In the genomic region with DNA sequence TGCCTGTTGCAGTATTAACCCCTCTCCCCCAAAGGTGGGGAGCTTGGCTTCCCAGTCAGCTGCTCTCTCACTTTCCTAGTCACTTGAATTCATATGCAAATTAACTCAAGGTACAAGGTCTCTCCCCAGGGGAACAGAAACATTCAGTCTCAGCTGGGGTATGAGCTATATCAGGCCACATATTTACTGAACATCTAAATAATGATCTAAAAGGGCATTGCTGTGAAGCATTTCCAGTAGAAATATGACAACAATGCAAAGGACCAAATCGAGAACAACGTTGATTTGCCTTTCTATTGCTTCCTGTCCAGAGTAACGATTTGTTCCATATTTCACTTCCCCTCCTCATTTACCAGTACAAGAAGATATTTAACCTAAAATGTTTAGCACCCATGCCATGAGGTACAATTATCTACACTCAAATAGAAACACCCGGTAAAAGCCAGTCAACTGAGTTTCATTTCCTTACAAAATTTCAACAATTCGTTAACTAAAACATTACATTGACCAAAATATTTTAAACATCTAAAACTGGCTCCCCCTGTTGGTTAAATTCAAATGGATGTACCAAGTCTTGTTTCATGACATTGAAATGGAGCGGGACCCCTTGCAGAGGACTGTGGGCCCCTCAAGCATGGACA, we compare ENCODE assay signal across 1 cellular context.
A peak's percentile ranks its signal among the peaks of the same experiment; 100 is the strongest.
TF ChIP-seq lines count a peak whose summit lies in the region.

No MANE protein-coding gene starts in this region.

TF ChIP-seq in GM12878, 131 proteins besides CTCF, POLR2A, EP300 and RAD21 (continued from another document and continues in another):
- TF ChIP-seq, protein P1, sequence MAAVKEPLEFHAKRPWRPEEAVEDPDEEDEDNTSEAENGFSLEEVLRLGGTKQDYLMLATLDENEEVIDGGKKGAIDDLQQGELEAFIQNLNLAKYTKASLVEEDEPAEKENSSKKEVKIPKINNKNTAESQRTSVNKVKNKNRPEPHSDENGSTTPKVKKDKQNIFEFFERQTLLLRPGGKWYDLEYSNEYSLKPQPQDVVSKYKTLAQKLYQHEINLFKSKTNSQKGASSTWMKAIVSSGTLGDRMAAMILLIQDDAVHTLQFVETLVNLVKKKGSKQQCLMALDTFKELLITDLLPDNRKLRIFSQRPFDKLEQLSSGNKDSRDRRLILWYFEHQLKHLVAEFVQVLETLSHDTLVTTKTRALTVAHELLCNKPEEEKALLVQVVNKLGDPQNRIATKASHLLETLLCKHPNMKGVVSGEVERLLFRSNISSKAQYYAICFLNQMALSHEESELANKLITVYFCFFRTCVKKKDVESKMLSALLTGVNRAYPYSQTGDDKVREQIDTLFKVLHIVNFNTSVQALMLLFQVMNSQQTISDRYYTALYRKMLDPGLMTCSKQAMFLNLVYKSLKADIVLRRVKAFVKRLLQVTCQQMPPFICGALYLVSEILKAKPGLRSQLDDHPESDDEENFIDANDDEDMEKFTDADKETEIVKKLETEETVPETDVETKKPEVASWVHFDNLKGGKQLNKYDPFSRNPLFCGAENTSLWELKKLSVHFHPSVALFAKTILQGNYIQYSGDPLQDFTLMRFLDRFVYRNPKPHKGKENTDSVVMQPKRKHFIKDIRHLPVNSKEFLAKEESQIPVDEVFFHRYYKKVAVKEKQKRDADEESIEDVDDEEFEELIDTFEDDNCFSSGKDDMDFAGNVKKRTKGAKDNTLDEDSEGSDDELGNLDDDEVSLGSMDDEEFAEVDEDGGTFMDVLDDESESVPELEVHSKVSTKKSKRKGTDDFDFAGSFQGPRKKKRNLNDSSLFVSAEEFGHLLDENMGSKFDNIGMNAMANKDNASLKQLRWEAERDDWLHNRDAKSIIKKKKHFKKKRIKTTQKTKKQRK (IDR thresholded peaks at IDR 0.05; ENCODE audit: low read depth, low read length), result no peak
- no peak for TF ChIP-seq CBFB (IDR thresholded peaks at IDR 0.05; ENCODE audit: low read depth)
- TF ChIP-seq ZNF384 (IDR thresholded peaks at IDR 0.05; ENCODE audit: borderline replicate concordance, low read depth, low read length), result no peak
- no peak for TF ChIP-seq YBX1 (IDR thresholded peaks at IDR 0.05)
- TF ChIP-seq, protein P2, sequence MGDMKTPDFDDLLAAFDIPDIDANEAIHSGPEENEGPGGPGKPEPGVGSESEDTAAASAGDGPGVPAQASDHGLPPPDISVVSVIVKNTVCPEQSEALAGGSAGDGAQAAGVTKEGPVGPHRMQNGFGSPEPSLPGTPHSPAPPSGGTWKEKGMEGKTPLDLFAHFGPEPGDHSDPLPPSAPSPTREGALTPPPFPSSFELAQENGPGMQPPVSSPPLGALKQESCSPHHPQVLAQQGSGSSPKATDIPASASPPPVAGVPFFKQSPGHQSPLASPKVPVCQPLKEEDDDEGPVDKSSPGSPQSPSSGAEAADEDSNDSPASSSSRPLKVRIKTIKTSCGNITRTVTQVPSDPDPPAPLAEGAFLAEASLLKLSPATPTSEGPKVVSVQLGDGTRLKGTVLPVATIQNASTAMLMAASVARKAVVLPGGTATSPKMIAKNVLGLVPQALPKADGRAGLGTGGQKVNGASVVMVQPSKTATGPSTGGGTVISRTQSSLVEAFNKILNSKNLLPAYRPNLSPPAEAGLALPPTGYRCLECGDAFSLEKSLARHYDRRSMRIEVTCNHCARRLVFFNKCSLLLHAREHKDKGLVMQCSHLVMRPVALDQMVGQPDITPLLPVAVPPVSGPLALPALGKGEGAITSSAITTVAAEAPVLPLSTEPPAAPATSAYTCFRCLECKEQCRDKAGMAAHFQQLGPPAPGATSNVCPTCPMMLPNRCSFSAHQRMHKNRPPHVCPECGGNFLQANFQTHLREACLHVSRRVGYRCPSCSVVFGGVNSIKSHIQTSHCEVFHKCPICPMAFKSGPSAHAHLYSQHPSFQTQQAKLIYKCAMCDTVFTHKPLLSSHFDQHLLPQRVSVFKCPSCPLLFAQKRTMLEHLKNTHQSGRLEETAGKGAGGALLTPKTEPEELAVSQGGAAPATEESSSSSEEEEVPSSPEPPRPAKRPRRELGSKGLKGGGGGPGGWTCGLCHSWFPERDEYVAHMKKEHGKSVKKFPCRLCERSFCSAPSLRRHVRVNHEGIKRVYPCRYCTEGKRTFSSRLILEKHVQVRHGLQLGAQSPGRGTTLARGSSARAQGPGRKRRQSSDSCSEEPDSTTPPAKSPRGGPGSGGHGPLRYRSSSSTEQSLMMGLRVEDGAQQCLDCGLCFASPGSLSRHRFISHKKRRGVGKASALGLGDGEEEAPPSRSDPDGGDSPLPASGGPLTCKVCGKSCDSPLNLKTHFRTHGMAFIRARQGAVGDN (IDR thresholded peaks at IDR 0.05), result peak; percentile 41; the same call in 1 of the 2 replicates
- no peak; the same call in 1 of the 2 replicates for TF ChIP-seq MYB (IDR thresholded peaks at IDR 0.05; ENCODE audit: borderline replicate concordance, low read depth, low read length)
- TF ChIP-seq PAX8 (IDR thresholded peaks at IDR 0.05), result no peak
- TF ChIP-seq MYC (IDR thresholded peaks at IDR 0.05; ENCODE audit: insufficient read depth, insufficient read length, insufficient replicate concordance, low read length, severe bottlenecking), result no peak
- 0 out of 2 replicates have a peak, but pooled peaks have one; percentile 37 for TF ChIP-seq CHD2 (IDR thresholded peaks at IDR 0.05; ENCODE audit: borderline replicate concordance, low read depth, low read length)
- peak; percentile 91; the same call in 1 of the 2 replicates for TF ChIP-seq RCOR1 (conservative IDR thresholded peaks at IDR 0.05; ENCODE audit: low read depth, low read length)
- no peak for TF ChIP-seq KLF5 (IDR thresholded peaks at IDR 0.05; ENCODE audit: partially characterized antibody)
- TF ChIP-seq BCL11A (IDR thresholded peaks at IDR 0.05; ENCODE audit: low read depth, low read length), result peak; percentile 57; the same call in 1 of the 2 replicates
- TF ChIP-seq, protein P3, sequence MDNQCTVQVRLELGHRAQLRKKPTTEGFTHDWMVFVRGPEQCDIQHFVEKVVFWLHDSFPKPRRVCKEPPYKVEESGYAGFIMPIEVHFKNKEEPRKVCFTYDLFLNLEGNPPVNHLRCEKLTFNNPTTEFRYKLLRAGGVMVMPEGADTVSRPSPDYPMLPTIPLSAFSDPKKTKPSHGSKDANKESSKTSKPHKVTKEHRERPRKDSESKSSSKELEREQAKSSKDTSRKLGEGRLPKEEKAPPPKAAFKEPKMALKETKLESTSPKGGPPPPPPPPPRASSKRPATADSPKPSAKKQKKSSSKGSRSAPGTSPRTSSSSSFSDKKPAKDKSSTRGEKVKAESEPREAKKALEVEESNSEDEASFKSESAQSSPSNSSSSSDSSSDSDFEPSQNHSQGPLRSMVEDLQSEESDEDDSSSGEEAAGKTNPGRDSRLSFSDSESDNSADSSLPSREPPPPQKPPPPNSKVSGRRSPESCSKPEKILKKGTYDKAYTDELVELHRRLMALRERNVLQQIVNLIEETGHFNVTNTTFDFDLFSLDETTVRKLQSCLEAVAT (IDR thresholded peaks at IDR 0.05), result peak; percentile 31; the same call in 1 of the 2 replicates
- TF ChIP-seq, protein P4, sequence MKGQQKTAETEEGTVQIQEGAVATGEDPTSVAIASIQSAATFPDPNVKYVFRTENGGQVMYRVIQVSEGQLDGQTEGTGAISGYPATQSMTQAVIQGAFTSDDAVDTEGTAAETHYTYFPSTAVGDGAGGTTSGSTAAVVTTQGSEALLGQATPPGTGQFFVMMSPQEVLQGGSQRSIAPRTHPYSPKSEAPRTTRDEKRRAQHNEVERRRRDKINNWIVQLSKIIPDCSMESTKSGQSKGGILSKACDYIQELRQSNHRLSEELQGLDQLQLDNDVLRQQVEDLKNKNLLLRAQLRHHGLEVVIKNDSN (IDR thresholded peaks at IDR 0.05; ENCODE audit: borderline replicate concordance, extremely low read length, insufficient read depth, low read depth, low read length), result no peak
- TF ChIP-seq, protein P5, sequence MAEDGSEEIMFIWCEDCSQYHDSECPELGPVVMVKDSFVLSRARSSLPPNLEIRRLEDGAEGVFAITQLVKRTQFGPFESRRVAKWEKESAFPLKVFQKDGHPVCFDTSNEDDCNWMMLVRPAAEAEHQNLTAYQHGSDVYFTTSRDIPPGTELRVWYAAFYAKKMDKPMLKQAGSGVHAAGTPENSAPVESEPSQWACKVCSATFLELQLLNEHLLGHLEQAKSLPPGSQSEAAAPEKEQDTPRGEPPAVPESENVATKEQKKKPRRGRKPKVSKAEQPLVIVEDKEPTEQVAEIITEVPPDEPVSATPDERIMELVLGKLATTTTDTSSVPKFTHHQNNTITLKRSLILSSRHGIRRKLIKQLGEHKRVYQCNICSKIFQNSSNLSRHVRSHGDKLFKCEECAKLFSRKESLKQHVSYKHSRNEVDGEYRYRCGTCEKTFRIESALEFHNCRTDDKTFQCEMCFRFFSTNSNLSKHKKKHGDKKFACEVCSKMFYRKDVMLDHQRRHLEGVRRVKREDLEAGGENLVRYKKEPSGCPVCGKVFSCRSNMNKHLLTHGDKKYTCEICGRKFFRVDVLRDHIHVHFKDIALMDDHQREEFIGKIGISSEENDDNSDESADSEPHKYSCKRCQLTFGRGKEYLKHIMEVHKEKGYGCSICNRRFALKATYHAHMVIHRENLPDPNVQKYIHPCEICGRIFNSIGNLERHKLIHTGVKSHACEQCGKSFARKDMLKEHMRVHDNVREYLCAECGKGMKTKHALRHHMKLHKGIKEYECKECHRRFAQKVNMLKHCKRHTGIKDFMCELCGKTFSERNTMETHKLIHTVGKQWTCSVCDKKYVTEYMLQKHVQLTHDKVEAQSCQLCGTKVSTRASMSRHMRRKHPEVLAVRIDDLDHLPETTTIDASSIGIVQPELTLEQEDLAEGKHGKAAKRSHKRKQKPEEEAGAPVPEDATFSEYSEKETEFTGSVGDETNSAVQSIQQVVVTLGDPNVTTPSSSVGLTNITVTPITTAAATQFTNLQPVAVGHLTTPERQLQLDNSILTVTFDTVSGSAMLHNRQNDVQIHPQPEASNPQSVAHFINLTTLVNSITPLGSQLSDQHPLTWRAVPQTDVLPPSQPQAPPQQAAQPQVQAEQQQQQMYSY (CRISPR knock-in tag; IDR thresholded peaks at IDR 0.05), result no peak
- TF ChIP-seq SMC3 (IDR thresholded peaks at IDR 0.05; ENCODE audit: borderline replicate concordance, low read length), result peak; percentile 36; the same call in 1 of the 2 replicates
- no peak for TF ChIP-seq RB1 (IDR thresholded peaks at IDR 0.05; ENCODE audit: borderline replicate concordance)
- 0 out of 2 replicates have a peak, but pooled peaks have one; percentile 14 for TF ChIP-seq NR2C1 (IDR thresholded peaks at IDR 0.05)
- 0 out of 2 replicates have a peak, but pooled peaks have one; percentile 31 for TF ChIP-seq BACH1 (IDR thresholded peaks at IDR 0.05; ENCODE audit: borderline replicate concordance)
- peak; percentile 85 for TF ChIP-seq IKZF1 (conservative IDR thresholded peaks at IDR 0.05)
- peak; percentile 53 for TF ChIP-seq EED (IDR thresholded peaks at IDR 0.05; ENCODE audit: low read depth)
- no peak for TF ChIP-seq STAT1 (conservative IDR thresholded peaks at IDR 0.05)
- TF ChIP-seq, protein P6, sequence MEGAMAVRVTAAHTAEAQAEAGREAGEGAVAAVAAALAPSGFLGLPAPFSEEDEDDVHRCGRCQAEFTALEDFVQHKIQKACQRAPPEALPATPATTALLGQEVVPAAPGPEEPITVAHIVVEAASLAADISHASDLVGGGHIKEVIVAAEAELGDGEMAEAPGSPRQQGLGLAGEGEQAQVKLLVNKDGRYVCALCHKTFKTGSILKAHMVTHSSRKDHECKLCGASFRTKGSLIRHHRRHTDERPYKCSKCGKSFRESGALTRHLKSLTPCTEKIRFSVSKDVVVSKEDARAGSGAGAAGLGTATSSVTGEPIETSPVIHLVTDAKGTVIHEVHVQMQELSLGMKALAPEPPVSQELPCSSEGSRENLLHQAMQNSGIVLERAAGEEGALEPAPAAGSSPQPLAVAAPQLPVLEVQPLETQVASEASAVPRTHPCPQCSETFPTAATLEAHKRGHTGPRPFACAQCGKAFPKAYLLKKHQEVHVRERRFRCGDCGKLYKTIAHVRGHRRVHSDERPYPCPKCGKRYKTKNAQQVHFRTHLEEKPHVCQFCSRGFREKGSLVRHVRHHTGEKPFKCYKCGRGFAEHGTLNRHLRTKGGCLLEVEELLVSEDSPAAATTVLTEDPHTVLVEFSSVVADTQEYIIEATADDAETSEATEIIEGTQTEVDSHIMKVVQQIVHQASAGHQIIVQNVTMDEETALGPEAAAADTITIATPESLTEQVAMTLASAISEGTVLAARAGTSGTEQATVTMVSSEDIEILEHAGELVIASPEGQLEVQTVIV (IDR thresholded peaks at IDR 0.05; ENCODE audit: borderline replicate concordance, partially characterized antibody), result no peak
- TF ChIP-seq NFIC (IDR thresholded peaks at IDR 0.05; ENCODE audit: low read depth, low read length), result peak; percentile 97
- TF ChIP-seq, protein P7, sequence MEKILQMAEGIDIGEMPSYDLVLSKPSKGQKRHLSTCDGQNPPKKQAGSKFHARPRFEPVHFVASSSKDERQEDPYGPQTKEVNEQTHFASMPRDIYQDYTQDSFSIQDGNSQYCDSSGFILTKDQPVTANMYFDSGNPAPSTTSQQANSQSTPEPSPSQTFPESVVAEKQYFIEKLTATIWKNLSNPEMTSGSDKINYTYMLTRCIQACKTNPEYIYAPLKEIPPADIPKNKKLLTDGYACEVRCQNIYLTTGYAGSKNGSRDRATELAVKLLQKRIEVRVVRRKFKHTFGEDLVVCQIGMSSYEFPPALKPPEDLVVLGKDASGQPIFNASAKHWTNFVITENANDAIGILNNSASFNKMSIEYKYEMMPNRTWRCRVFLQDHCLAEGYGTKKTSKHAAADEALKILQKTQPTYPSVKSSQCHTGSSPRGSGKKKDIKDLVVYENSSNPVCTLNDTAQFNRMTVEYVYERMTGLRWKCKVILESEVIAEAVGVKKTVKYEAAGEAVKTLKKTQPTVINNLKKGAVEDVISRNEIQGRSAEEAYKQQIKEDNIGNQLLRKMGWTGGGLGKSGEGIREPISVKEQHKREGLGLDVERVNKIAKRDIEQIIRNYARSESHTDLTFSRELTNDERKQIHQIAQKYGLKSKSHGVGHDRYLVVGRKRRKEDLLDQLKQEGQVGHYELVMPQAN (conservative IDR thresholded peaks at IDR 0.05), result no peak
- TF ChIP-seq MTA2 (IDR thresholded peaks at IDR 0.05; ENCODE audit: low read depth), result peak; percentile 92
- TF ChIP-seq ZBED1 (IDR thresholded peaks at IDR 0.05; ENCODE audit: borderline replicate concordance), result peak; percentile 70
- peak; percentile 73 for TF ChIP-seq RUNX3 (IDR thresholded peaks at IDR 0.05; ENCODE audit: low read length)
- TF ChIP-seq, protein P8, sequence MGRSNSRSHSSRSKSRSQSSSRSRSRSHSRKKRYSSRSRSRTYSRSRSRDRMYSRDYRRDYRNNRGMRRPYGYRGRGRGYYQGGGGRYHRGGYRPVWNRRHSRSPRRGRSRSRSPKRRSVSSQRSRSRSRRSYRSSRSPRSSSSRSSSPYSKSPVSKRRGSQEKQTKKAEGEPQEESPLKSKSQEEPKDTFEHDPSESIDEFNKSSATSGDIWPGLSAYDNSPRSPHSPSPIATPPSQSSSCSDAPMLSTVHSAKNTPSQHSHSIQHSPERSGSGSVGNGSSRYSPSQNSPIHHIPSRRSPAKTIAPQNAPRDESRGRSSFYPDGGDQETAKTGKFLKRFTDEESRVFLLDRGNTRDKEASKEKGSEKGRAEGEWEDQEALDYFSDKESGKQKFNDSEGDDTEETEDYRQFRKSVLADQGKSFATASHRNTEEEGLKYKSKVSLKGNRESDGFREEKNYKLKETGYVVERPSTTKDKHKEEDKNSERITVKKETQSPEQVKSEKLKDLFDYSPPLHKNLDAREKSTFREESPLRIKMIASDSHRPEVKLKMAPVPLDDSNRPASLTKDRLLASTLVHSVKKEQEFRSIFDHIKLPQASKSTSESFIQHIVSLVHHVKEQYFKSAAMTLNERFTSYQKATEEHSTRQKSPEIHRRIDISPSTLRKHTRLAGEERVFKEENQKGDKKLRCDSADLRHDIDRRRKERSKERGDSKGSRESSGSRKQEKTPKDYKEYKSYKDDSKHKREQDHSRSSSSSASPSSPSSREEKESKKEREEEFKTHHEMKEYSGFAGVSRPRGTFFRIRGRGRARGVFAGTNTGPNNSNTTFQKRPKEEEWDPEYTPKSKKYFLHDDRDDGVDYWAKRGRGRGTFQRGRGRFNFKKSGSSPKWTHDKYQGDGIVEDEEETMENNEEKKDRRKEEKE (IDR thresholded peaks at IDR 0.05), result no peak
